ENCODE assay signal across 10 cellular contexts in genomic region chr7:6242561-6242960, GRCh38.
"Had no signal": no experiment of that assay in that cellular context is flagged by ENCODE, and none has a peak within 500 bp of the region (broad histone marks: within the 10 kb centered on the region; RNA-seq: fewer than 3 reads in every experiment).

No MANE protein-coding gene starts in this region.

- H3K27ac ChIP-seq: cardiac muscle cell, suprapubic skin, upper lobe of left lung had no signal

- DNase-seq: activated CD4-positive, alpha-beta T cell treated with anti-CD3 and anti-CD28 coated beads for 48 hours; activated naive CD4-positive, alpha-beta T cell treated with anti-CD3 and anti-CD28 coated beads, Interleukin-2, amount 10 ng/mL, durations not matched to agents 7 days and 5 days; left colon; nephron progenitor cell; stimulated activated CD4-positive, alpha-beta T cell treated with anti-CD3 and anti-CD28 coated beads, Interleukin-4, amount 100 ng/mL, for 1 hour; stimulated activated CD8-positive, alpha-beta memory T cell treated with anti-CD3 and anti-CD28 coated beads, Interleukin-4, amount 100 ng/mL, for 48 hours; stimulated activated naive CD8-positive, alpha-beta T cell treated with anti-CD3 and anti-CD28 coated beads, Interleukin-15, Interleukin-2, amounts not matched to agents 100 U/mL and 50 U/mL, for 24 hours; upper lobe of left lung had no signal
